In genomic region chr22:17121235-17122195, GRCh38 we compare ENCODE assay signal across 8 cellular contexts. TPM values are rescaled to one million over a fixed set of nuclear protein-coding genes. Genes with fewer than 3 reads are reported as not detected.
DNase-seq lines count a peak whose midpoint lies in the region; ATAC-seq and TF ChIP-seq lines count a peak whose summit lies in the region.

Gene TMEM121B (minus strand): TSS chr22:17121360. CDS start chr22:17121127, 233 bp downstream.

- no peaks in the 10 kb centered on the region for H3K9me3 Mint-ChIP-seq in activated CD4-positive, alpha-beta memory T cell treated with anti-CD3 and anti-CD28 coated beads, Interleukin-2, amount 10 ng/mL, durations not matched to agents 7 days and 5 days
- H3K9me3 Mint-ChIP-seq in nephron progenitor cell: no peaks in the 10 kb centered on the region

- no peak within 1 kb of the TSS for H3K27ac Mint-ChIP-seq in activated CD4-positive, alpha-beta memory T cell treated with anti-CD3 and anti-CD28 coated beads, Interleukin-2, amount 10 ng/mL, durations not matched to agents 7 days and 5 days
- no peak within 1 kb of the TSS for H3K27ac Mint-ChIP-seq in nephron progenitor cell

- no peaks in the 10 kb centered on the region for H3K36me3 Mint-ChIP-seq in activated CD4-positive, alpha-beta memory T cell treated with anti-CD3 and anti-CD28 coated beads, Interleukin-2, amount 10 ng/mL, durations not matched to agents 7 days and 5 days (ENCODE audit: low read depth)
- no peaks in the 10 kb centered on the region for H3K36me3 Mint-ChIP-seq in nephron progenitor cell (ENCODE audit: low read depth)

- no peak for TF ChIP-seq CTCF in nephron progenitor cell (IDR thresholded peaks at IDR 0.05)
- TF ChIP-seq CTCF in GM10248 (IDR thresholded peaks at IDR 0.05; ENCODE audit: control extremely low read depth, extremely low read depth, low read depth, missing control alignments): no peak

- H3K27me3 Mint-ChIP-seq in activated CD4-positive, alpha-beta memory T cell treated with anti-CD3 and anti-CD28 coated beads, Interleukin-2, amount 10 ng/mL, durations not matched to agents 7 days and 5 days: peaks cover 33% of the 10 kb centered on the region
- H3K27me3 Mint-ChIP-seq in nephron progenitor cell (ENCODE audit: low read depth, poor library complexity): peaks cover 44% of the 10 kb centered on the region

- POLR2A ChIA-PET in activated CD4-positive, alpha-beta memory T cell treated with anti-CD3 and anti-CD28 coated beads, Interleukin-2, amount 10 ng/mL, durations not matched to agents 7 days and 5 days (lab: Charles Lee): no interaction called here
- POLR2A ChIA-PET in GM10248 (lab: Yijun Ruan, JAX): no interaction called here

- CTCF ChIA-PET in activated CD4-positive, alpha-beta memory T cell treated with anti-CD3 and anti-CD28 coated beads, Interleukin-2, amount 10 ng/mL, durations not matched to agents 7 days and 5 days (lab: Charles Lee): no interaction called here
- CTCF ChIA-PET in GM10248 (lab: Yijun Ruan, JAX): interaction anchor here (1.7 kb wide), 1 partner anchor 50 kb away, joined by 5 read pairs; no protein-coding TSS in a partner anchor

- H3K4me3 Mint-ChIP-seq in activated CD4-positive, alpha-beta memory T cell treated with anti-CD3 and anti-CD28 coated beads, Interleukin-2, amount 10 ng/mL, durations not matched to agents 7 days and 5 days: peak within 1 kb of the TSS; percentile 43
- peak within 1 kb of the TSS; percentile 86 for H3K4me3 Mint-ChIP-seq in nephron progenitor cell

- peaks cover 29% of the 10 kb centered on the region for H3K4me1 Mint-ChIP-seq in activated CD4-positive, alpha-beta memory T cell treated with anti-CD3 and anti-CD28 coated beads, Interleukin-2, amount 10 ng/mL, durations not matched to agents 7 days and 5 days
- H3K4me1 Mint-ChIP-seq in nephron progenitor cell: peaks cover 12% of the 10 kb centered on the region

- ATAC-seq in HG03095 (IDR thresholded peaks at IDR 0.05; ENCODE audit: unreplicated experiment): no peak

- peak; percentile 32 for DNase-seq in activated T-cell treated with anti-CD3 and anti-CD28 coated beads, Interleukin-2, amount 50 U/mL, for 1 hour
- DNase-seq in activated T-cell treated with anti-CD3 and anti-CD28 coated beads for 4 hours: no peak
- peak; percentile 45 for DNase-seq in NCI-H2107 (lab: John Stamatoyannopoulos, UW)
- DNase-seq in activated CD4-positive, alpha-beta memory T cell treated with anti-CD3 and anti-CD28 coated beads, Interleukin-2, amount 10 ng/mL, durations not matched to agents 7 days and 5 days: no peak
- peak; percentile 37 for DNase-seq in foreskin melanocyte
- DNase-seq in nephron progenitor cell: peak; percentile 83
- DNase-seq in GM10248 (ENCODE audit: extremely low spot score): no peak

RNA-seq across cellular contexts. Expression of gene TMEM121B, which starts in this region (rescaled TPM):
- not detected for total RNA-seq in activated CD4-positive, alpha-beta memory T cell treated with anti-CD3 and anti-CD28 coated beads, Interleukin-2, amount 10 ng/mL, durations not matched to agents 7 days and 5 days

Comparison
In these comparisons a context has a peak if more than half of its experiments do, and no peak if none do; other contexts are left out.
1. DNase-seq: peak in activated T-cell treated with anti-CD3 and anti-CD28 coated beads, Interleukin-2, amount 50 U/mL, for 1 hour (single experiment), NCI-H2107 (single experiment), foreskin melanocyte (single experiment) and nephron progenitor cell (single experiment); none in activated T-cell treated with anti-CD3 and anti-CD28 coated beads for 4 hours (single experiment), activated CD4-positive, alpha-beta memory T cell treated with anti-CD3 and anti-CD28 coated beads, Interleukin-2, amount 10 ng/mL, durations not matched to agents 7 days and 5 days (single experiment) and GM10248 (single experiment).